In the genomic region with DNA sequence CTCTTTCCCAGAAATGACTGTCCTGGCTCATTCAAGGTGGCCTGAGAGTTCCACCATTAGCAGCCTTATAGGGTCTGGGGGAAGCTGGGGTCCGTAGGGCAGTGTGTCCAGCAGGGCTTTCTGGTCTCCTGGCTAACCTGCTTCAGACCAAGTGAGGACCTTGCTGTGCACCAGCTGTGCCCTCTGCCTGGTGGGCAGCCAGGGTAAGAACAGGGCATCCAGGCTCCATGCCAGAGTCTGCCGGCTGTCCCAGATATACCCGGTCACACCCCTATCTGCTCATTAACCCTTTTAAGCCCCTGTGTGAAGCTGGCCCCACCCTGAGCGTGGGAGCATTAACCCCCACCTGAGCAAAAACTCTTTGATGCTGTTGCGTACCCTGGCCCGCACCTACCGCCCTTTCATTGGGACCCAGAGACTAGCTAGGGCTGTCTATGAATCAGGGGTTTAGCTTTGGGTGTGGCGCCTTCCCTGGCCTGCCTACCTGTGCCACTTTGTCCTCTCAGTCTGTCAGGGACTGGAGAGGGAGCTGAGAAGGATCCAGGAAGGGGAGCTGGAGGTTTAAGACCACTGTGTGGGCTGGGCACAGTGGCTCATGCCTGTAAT, we compare ENCODE assay signal across 27 cellular contexts. TPM values are rescaled to one million over a fixed set of nuclear protein-coding genes. Genes with fewer than 3 reads are reported as not detected.
A peak's percentile ranks its signal among the peaks of the same experiment; 100 is the strongest.
DNase-seq lines count a peak whose midpoint lies in the region; ATAC-seq and TF ChIP-seq lines count a peak whose summit lies in the region.
"Had no signal": no experiment of that assay in that cellular context is flagged by ENCODE, and none has a peak within 500 bp of the region (broad histone marks: within the 10 kb centered on the region; RNA-seq: fewer than 3 reads in every experiment).

No MANE protein-coding gene starts in this region.

- peak overlapping the region; percentile 27 for H3K4me2 ChIP-seq in HCT116 (ENCODE audit: low read length)

- TF ChIP-seq POLR2A in HCT116 (IDR thresholded peaks at IDR 0.05; ENCODE audit: borderline replicate concordance, extremely low read depth, insufficient read depth, insufficient read length) (no peak), adrenal gland (IDR thresholded peaks at IDR 0.05) (no peak)

- H3K27me3 ChIP-seq in HCT116 (ENCODE audit: insufficient read depth, low read length) (no peaks in the 10 kb centered on the region), right cardiac atrium (ENCODE audit: control insufficient read depth, insufficient read depth) (no peaks in the 10 kb centered on the region), skeletal muscle tissue (ENCODE audit: control insufficient read depth in 3 of 3, insufficient read depth in 3 of 3, low read length in 3 of 3) (no peaks in the 10 kb centered on the region), adrenal gland (no peaks in the 10 kb centered on the region)
- H3K27me3 ChIP-seq: cardiac muscle cell, gastroesophageal sphincter, Peyer's patch had no signal

- DNase-seq in HCT116 (ENCODE audit: low read depth, low spot score) (no peak), SW480 (ENCODE audit: low spot score) (peak; percentile 94), right cardiac atrium (peak; percentile 11 to 70 (median 68)), adrenal gland (no peak), NCI-H2196 treated with DMSO at 0.1 percent for 48 hours (lab: John Stamatoyannopoulos, UW; ENCODE audit: unreplicated experiment) (no peak)
- DNase-seq: activated CD4-positive, alpha-beta T cell treated with anti-CD3 and anti-CD28 coated beads for 1 hour; activated CD8-positive, alpha-beta T cell treated with anti-CD3 and anti-CD28 coated beads for 36 hours; aorta; Calu3; cortex of kidney; effector memory CD8-positive, alpha-beta T cell; hypothalamus; immature natural killer cell; NCI-H146; NCI-H524; stimulated activated CD4-positive, alpha-beta T cell treated with anti-CD3 and anti-CD28 coated beads, Interleukin-2, amount 100 ng/mL, for 48 hours; T-helper 17 cell had no signal

- H3K4me3 ChIP-seq in HCT116 (replicated peaks in 1 of 2; ENCODE audit: low read depth in 1 of 2, low read length in 2 of 2) (no peak overlapping the region), right cardiac atrium (ENCODE audit: low read length) (no peak overlapping the region), skeletal muscle tissue (ENCODE audit: low read length in 3 of 3) (peak overlapping the region in 1 of 3 donors; percentile 45), adrenal gland (no peak overlapping the region)
- H3K4me3 ChIP-seq: cardiac muscle cell, gastroesophageal sphincter, Peyer's patch had no signal

- H4K20me1 ChIP-seq in HCT116 (ENCODE audit: insufficient read depth), result no peaks in the 10 kb centered on the region

- H3K9me3 ChIP-seq in HCT116 (ENCODE audit: control insufficient read depth in 1 of 2, insufficient read depth in 1 of 2, low read depth in 1 of 2, low read length in 2 of 2), result no peaks in the 10 kb centered on the region
- no peaks in the 10 kb centered on the region for H3K9me3 ChIP-seq in right cardiac atrium (ENCODE audit: control insufficient read depth, low read length)
- H3K9me3 ChIP-seq in skeletal muscle tissue (ENCODE audit: control insufficient read depth in 3 of 3, low read length in 3 of 3), result no peaks in the 10 kb centered on the region
- no peaks in the 10 kb centered on the region for H3K9me3 ChIP-seq in adrenal gland (replicated peaks in 1 of 3)
- H3K9me3 ChIP-seq: gastroesophageal sphincter, Peyer's patch had no signal

- no peak overlapping the region for H3K9ac ChIP-seq in HCT116 (ENCODE audit: low read length)
- H3K9ac ChIP-seq in skeletal muscle tissue (ENCODE audit: low read depth in 1 of 3, low read length in 3 of 3), result peak overlapping the region in 2 of 3 donors; percentile 28 to 76

- H3K27ac ChIP-seq in HCT116 (ENCODE audit: low read depth, low read length) (no peak overlapping the region), right cardiac atrium (ENCODE audit: low read length) (no peak overlapping the region), skeletal muscle tissue (ENCODE audit: low read depth, low read length) (no peak overlapping the region), adrenal gland (no peak overlapping the region)
- H3K27ac ChIP-seq: cardiac muscle cell, gastroesophageal sphincter had no signal

- H3K36me3 ChIP-seq in HCT116 (ENCODE audit: control insufficient read depth in 1 of 2, insufficient read depth in 2 of 2, low read length in 2 of 2) (no peaks in the 10 kb centered on the region), skeletal muscle tissue (ENCODE audit: control insufficient read depth in 3 of 3, insufficient read depth in 3 of 3, low read length in 3 of 3) (peaks cover 9 to 12% (median 10%) of the 10 kb centered on the region in 3 donors), adrenal gland (replicated peaks in 1 of 2) (no peaks in the 10 kb centered on the region)
- H3K36me3 ChIP-seq: cardiac muscle cell had no signal

- BruUV-seq in HCT116 (replicated peaks; lab: Mats Ljungman, UMichigan), result no TSS peak

- TF ChIP-seq CTCF in HCT116 (IDR thresholded peaks at IDR 0.05 in 2 of 3, conservative IDR thresholded peaks at IDR 0.05 in 1 of 3; ENCODE audit: borderline replicate concordance in 1 of 3, insufficient read depth in 1 of 3, low read depth in 2 of 3, low read length in 2 of 3) (no peak), adrenal gland (IDR thresholded peaks at IDR 0.05) (no peak)

- H3K4me1 ChIP-seq in HCT116 (ENCODE audit: control insufficient read depth in 1 of 2, insufficient read depth in 2 of 2, low read length in 2 of 2) (peaks cover 2 to 34% of the 10 kb centered on the region in 2 experiments; a peak in 3 of 4 replicates), right cardiac atrium (ENCODE audit: control insufficient read depth, insufficient read depth, low read length) (peaks cover 5% of the 10 kb centered on the region), skeletal muscle tissue (ENCODE audit: control insufficient read depth in 3 of 3, insufficient read depth in 3 of 3, low read length in 3 of 3) (peaks cover 48 to 58% (median 53%) of the 10 kb centered on the region in 3 donors), adrenal gland (replicated peaks in 1 of 2) (peaks cover 0 to 5% of the 10 kb centered on the region in 2 donors)

- ATAC-seq in HCT116 (no peak), right cardiac atrium (peak in 1 of 2 donors; percentile 5), HG03520 (IDR thresholded peaks at IDR 0.05; ENCODE audit: unreplicated experiment) (no peak)
- ATAC-seq: activated CD8-positive, alpha-beta T cell treated with anti-CD3 and anti-CD28 coated beads for 36 hours; effector memory CD8-positive, alpha-beta T cell; gastroesophageal sphincter; naive thymus-derived CD8-positive, alpha-beta T cell; T-helper 17 cell had no signal

- H2AFZ ChIP-seq in HCT116 (ENCODE audit: low read depth, low read length, poor library complexity, severe bottlenecking), result no peak overlapping the region

- TF ChIP-seq RAD21 in HCT116 (IDR thresholded peaks at IDR 0.05; ENCODE audit: low read depth), result no peak

- intact Hi-C loops in HCT116 (cut with micrococcal nuclease) (no loop called here), right cardiac atrium (cut with DNase I) (no loop called here), adrenal gland (cut with DNase I) (no loop called here)

- no peaks in the 10 kb centered on the region for H3K9me2 ChIP-seq in HCT116 (ENCODE audit: insufficient read depth)

- CTCF ChIA-PET in HCT116 (lab: Charles Lee), result interaction anchor here (0.6 to 1.7 kb wide), 2 partner anchors 22 to 479 kb away, joined by 3 to 5 read pairs; no protein-coding TSS in a partner anchor

- 72% methylated on average over 8 of the region's 8 CpGs for WGBS in right cardiac atrium
- WGBS in adrenal gland, 4 donors, result 28 to 99% (median 73%) methylated on average over 3 to 8 of the region's 8 CpGs

- POLR2A ChIA-PET in HCT116 (lab: Charles Lee), result no interaction called here

- RAD21 ChIA-PET in HCT116 (lab: Charles Lee; ENCODE audit: low non-redundant PET in 1 of 2, low total read pairs in 2 of 2, uncharacterized antibody in 2 of 2, unreplicated experiment in 2 of 2), result no interaction called here

- no peaks in the 10 kb centered on the region for H3K79me2 ChIP-seq in HCT116 (ENCODE audit: insufficient read depth, low read length)

TF ChIP-seq in HCT116, 20 proteins besides CTCF, POLR2A, EP300 and RAD21 (continues in another document):
- TF ChIP-seq ELF1 (IDR thresholded peaks at IDR 0.05; ENCODE audit: borderline replicate concordance, low read depth) (no peak), SP1 (IDR thresholded peaks at IDR 0.05; ENCODE audit: low read depth) (no peak)
- TF ChIP-seq, protein P1, sequence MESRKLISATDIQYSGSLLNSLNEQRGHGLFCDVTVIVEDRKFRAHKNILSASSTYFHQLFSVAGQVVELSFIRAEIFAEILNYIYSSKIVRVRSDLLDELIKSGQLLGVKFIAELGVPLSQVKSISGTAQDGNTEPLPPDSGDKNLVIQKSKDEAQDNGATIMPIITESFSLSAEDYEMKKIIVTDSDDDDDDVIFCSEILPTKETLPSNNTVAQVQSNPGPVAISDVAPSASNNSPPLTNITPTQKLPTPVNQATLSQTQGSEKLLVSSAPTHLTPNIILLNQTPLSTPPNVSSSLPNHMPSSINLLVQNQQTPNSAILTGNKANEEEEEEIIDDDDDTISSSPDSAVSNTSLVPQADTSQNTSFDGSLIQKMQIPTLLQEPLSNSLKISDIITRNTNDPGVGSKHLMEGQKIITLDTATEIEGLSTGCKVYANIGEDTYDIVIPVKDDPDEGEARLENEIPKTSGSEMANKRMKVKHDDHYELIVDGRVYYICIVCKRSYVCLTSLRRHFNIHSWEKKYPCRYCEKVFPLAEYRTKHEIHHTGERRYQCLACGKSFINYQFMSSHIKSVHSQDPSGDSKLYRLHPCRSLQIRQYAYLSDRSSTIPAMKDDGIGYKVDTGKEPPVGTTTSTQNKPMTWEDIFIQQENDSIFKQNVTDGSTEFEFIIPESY (IDR thresholded peaks at IDR 0.05; ENCODE audit: extremely low read depth, insufficient replicate concordance, low read length), result no peak

RNA-seq across cellular contexts. Expression of a gene that starts 17.6 kb away (rescaled TPM):
- total RNA-seq in HCT116 (2021; ENCODE audit: unreplicated experiment), result 15.7 TPM
- polyA plus RNA-seq in HCT116 (2012), result 17.5 and 21.1 TPM in 2 replicates
- 10 to 100 TPM in 2 of 4 donors, 1 to 10 TPM in 2; 7.3 to 15.2 (median 9.4) TPM for total RNA-seq in right cardiac atrium
- 10.2 TPM for polyA plus RNA-seq in right cardiac atrium
- total RNA-seq in skeletal muscle tissue, result 2.1 TPM
- total RNA-seq in adrenal gland, result 10 to 100 TPM in 6 of 8 donors, 1 to 10 TPM in 2; 9.0 to 21.1 (median 13.6) TPM
- polyA plus RNA-seq in adrenal gland, result 10 to 100 TPM in 2 of 3 donors, 1 to 10 TPM in 1; 7.3 to 16.7 (median 14.5) TPM
- total RNA-seq: naive thymus-derived CD8-positive, alpha-beta T cell had no signal
- polyA plus RNA-seq: CD14-positive monocyte; immature natural killer cell; naive thymus-derived CD8-positive, alpha-beta T cell had no signal

RNA-seq across cellular contexts. Expression of a gene that starts 18.7 kb away (rescaled TPM):
- total RNA-seq in HCT116 (2021; ENCODE audit: unreplicated experiment), result not detected
- 0.13 and 0.30 TPM in 2 replicates for polyA plus RNA-seq in HCT116 (2012)
- not detected for total RNA-seq in right cardiac atrium
- polyA plus RNA-seq in right cardiac atrium, result not detected
- not detected for total RNA-seq in skeletal muscle tissue
- not detected for total RNA-seq in adrenal gland
- not detected for polyA plus RNA-seq in adrenal gland
- total RNA-seq: aorta; Calu3; cardiac muscle cell; gastroesophageal sphincter; naive thymus-derived CD8-positive, alpha-beta T cell; Peyer's patch; SK-MEL-5; subcutaneous adipose tissue had no signal
- polyA plus RNA-seq: aorta; cardiac muscle cell; CD14-positive monocyte; immature natural killer cell; liver; naive thymus-derived CD8-positive, alpha-beta T cell had no signal

RNA-seq across cellular contexts. Expression of a gene that starts 32.4 kb away (rescaled TPM):
- total RNA-seq in HCT116 (2021; ENCODE audit: unreplicated experiment) (3.1 TPM), right cardiac atrium (10 to 100 TPM in 1 of 4 donors, 1 to 10 TPM in 3; 5.0 to 10.4 (median 8.9) TPM), skeletal muscle tissue (0.52 TPM), adrenal gland (10 to 100 TPM in 1 of 8 donors, under 1 TPM in 5, not detected in 2; 0.07 to 48.8 (median 0.43) TPM)
- polyA plus RNA-seq in HCT116 (2012), result 4.3 and 4.6 TPM in 2 replicates
- polyA plus RNA-seq in right cardiac atrium (5.4 TPM), adrenal gland (under 1 TPM; 0.05 to 0.30 (median 0.08) TPM)
- total RNA-seq: Calu3; naive thymus-derived CD8-positive, alpha-beta T cell; subcutaneous adipose tissue had no signal
- polyA plus RNA-seq: CD14-positive monocyte; immature natural killer cell; naive thymus-derived CD8-positive, alpha-beta T cell had no signal

Comparison
In these comparisons a context has a peak if more than half of its experiments do, and no peak if none do; other contexts are left out.
1. DNase-seq: peak in SW480 (single experiment) and right cardiac atrium (3 of 3); none in HCT116 (single experiment), adrenal gland (0 of 7) and NCI-H2196 treated with DMSO at 0.1 percent for 48 hours (single experiment).